Comparison of ENCODE assay signal across 7 cellular contexts in genomic region chr4:38781085-38781484, GRCh38. TPM values are rescaled to one million over a fixed set of nuclear protein-coding genes. Genes with fewer than 3 reads are reported as not detected.
"Had no signal": no experiment of that assay in that cellular context is flagged by ENCODE, and none has a peak within 500 bp of the region (broad histone marks: within the 10 kb centered on the region; RNA-seq: fewer than 3 reads in every experiment).

No MANE protein-coding gene starts in this region.

RNA-seq across cellular contexts. Expression of gene TLR10, which starts 1.7 kb away (rescaled TPM):
- total RNA-seq: activated T-helper 1 cell treated with anti-CD3 and anti-CD28 coated beads, Interleukin-12 subunit alpha, Interleukin-12 subunit beta, Interleukin-2, Interleukin-4 antibody, amounts not matched to agents 30 ng/mL and 10 ng/mL and 1 ng/mL, durations not matched to agents 14 hours and 24 hours and 36 hours; bronchial epithelial cell; M059J; PC-3; SJSA1; WTC11 had no signal
- polyA plus RNA-seq: SK-N-SH had no signal

RNA-seq across cellular contexts. Expression of gene TLR1, which starts 23.5 kb away (rescaled TPM):
- polyA plus RNA-seq: SK-N-SH had no signal
